Comparison of ENCODE assay signal across 10 cellular contexts in the genomic region with DNA sequence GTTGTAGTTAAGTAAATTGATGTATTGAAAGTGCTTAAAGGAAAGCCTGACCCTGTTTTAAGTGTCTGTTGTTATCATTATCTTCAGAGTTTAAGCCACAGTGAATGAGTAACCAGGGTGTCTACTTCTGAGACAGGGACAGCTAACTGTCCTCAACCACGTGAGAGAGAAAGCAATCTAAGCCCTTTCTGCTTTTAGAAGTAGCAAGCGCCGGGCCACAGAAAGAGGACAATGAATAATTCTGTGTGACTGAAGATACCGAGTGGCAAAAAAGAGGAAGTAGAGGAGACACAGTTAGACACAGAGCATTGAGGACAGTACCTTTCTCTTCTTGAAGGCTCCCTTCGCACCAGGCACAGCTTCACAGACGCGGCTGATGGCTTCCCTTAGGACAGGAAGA.
DNase-seq lines count a peak whose midpoint lies in the region; ATAC-seq and TF ChIP-seq lines count a peak whose summit lies in the region.
"Had no signal": no experiment of that assay in that cellular context is flagged by ENCODE, and none has a peak within 500 bp of the region (broad histone marks: within the 10 kb centered on the region; RNA-seq: fewer than 3 reads in every experiment).

No MANE protein-coding gene starts in this region.

- peaks cover 9% of the 10 kb centered on the region for H3K27me3 Mint-ChIP-seq in nephron (ENCODE audit: low read depth)
- peaks cover 51% of the 10 kb centered on the region for H3K27me3 Mint-ChIP-seq in T-helper 17 cell

- H3K27ac Mint-ChIP-seq in nephron = peak overlapping the region; percentile 54 to 91 (median 71)
- no peak overlapping the region for H3K27ac Mint-ChIP-seq in T-helper 17 cell

- H3K4me1 Mint-ChIP-seq in nephron (peaks cover 25% of the 10 kb centered on the region), T-helper 17 cell (peaks cover 3% of the 10 kb centered on the region)

- no peaks in the 10 kb centered on the region for H3K9me3 ChIP-seq in T-helper 17 cell (ENCODE audit: control insufficient read depth, low read length, poor library complexity, severe bottlenecking)
- H3K9me3 ChIP-seq: transverse colon had no signal

- no peaks in the 10 kb centered on the region for H3K9me3 Mint-ChIP-seq in nephron

- DNase-seq in NOMO-1 (lab: John Stamatoyannopoulos, UW; ENCODE audit: unreplicated experiment in 2 of 2) (peak; percentile 29 to 62), NCI-H2227 (lab: John Stamatoyannopoulos, UW; ENCODE audit: unreplicated experiment) (no peak), T-helper 17 cell (no peak), omental fat pad (ENCODE audit: low spot score) (no peak), NCI-H82 (lab: John Stamatoyannopoulos, UW) (no peak)
- DNase-seq: naive thymus-derived CD8-positive, alpha-beta T cell; transverse colon had no signal

- H3K4me3 Mint-ChIP-seq in nephron (no peak overlapping the region), T-helper 17 cell (no peak overlapping the region)
- H3K4me3 Mint-ChIP-seq: naive thymus-derived CD8-positive, alpha-beta T cell had no signal

- TF ChIP-seq CTCF in nephron (IDR thresholded peaks at IDR 0.05; ENCODE audit: unreplicated experiment in 3 of 3) (no peak), omental fat pad (IDR thresholded peaks at IDR 0.05) (no peak)

- H3K36me3 Mint-ChIP-seq in nephron (ENCODE audit: low read depth) (no peaks in the 10 kb centered on the region), T-helper 17 cell (ENCODE audit: low read depth) (no peaks in the 10 kb centered on the region)
- H3K36me3 Mint-ChIP-seq: naive thymus-derived CD8-positive, alpha-beta T cell had no signal

- peak; percentile 62 for ATAC-seq in GM18873 (IDR thresholded peaks at IDR 0.05; ENCODE audit: low FRiP score, unreplicated experiment)
- peak; percentile 86 for ATAC-seq in HG02938 (IDR thresholded peaks at IDR 0.05; ENCODE audit: unreplicated experiment)
- ATAC-seq in T-helper 17 cell = no peak
- no peak for ATAC-seq in omental fat pad (ENCODE audit: low FRiP score)
- ATAC-seq: naive thymus-derived CD8-positive, alpha-beta T cell had no signal

Comparison
In these comparisons a context has a peak if more than half of its experiments do, and no peak if none do; other contexts are left out.
1. ATAC-seq: peak in GM18873 (single experiment) and HG02938 (single experiment); none in T-helper 17 cell (single experiment) and omental fat pad (single experiment).
2. DNase-seq: peak in NOMO-1 (2 of 2); none in NCI-H2227 (single experiment), T-helper 17 cell (0 of 3), omental fat pad (single experiment) and NCI-H82 (single experiment).